8 cellular contexts compared by ENCODE assay signal in the genomic region with DNA sequence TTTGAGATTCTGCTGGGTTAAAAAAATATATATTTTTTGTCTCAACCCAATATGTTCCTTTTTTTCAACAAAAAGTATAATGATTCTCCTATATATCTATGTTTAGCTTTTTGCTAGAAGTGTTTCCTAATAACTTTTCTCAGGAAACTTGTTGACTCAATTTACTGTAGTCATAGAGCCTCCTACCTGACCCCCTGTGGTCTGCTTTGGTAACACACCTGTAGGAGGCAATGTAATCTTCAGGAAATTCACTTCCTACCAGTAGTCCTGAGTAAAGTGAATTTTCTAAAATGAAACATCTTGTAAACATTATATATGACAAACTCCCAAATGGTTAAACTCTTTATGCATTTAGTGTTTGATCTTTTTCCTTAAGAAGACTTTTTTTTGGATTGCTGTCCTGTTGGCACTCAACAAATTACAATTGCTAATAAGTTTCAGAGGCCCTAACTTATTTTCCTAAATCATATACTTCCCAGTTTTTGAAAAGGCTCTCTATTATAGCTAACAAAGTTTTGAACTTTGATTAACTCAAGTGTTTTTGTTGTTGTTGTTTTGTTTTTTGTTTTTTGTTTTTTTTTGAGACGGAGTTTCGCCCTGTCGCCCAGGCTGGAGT.
DNase-seq lines count a peak whose midpoint lies in the region; ATAC-seq and TF ChIP-seq lines count a peak whose summit lies in the region.

No MANE protein-coding gene starts in this region.

- H3K4me1 Mint-ChIP-seq in CD14-positive monocyte: no peaks in the 10 kb centered on the region

- TF ChIP-seq CTCF in CD14-positive monocyte (IDR thresholded peaks at IDR 0.05) (peak; percentile 47), RWPE1 (conservative IDR thresholded peaks at IDR 0.05; ENCODE audit: low read depth) (peak; percentile 33), esophagus muscularis mucosa (IDR thresholded peaks at IDR 0.05) (peak; percentile 27 to 39 (median 28))

- TF ChIP-seq POLR2A in esophagus muscularis mucosa (IDR thresholded peaks at IDR 0.05; ENCODE audit: low read depth): no peak

- H3K4me1 ChIP-seq in esophagus muscularis mucosa: peaks cover 0 to 15% (median 7%) of the 10 kb centered on the region in 4 donors

- H3K27me3 ChIP-seq in esophagus muscularis mucosa: no peaks in the 10 kb centered on the region

- TF ChIP-seq EP300 in esophagus muscularis mucosa (IDR thresholded peaks at IDR 0.05): no peak

- no peak overlapping the region for H3K4me3 Mint-ChIP-seq in CD14-positive monocyte

- H3K9me3 ChIP-seq in esophagus muscularis mucosa: no peaks in the 10 kb centered on the region

- H3K9me3 Mint-ChIP-seq in CD14-positive monocyte: no peaks in the 10 kb centered on the region

- DNase-seq in CD14-positive monocyte (ENCODE audit: low spot score) (no peak), H4 (ENCODE audit: low spot score) (peak; percentile 33), RWPE1 (ENCODE audit: low spot score) (peak; percentile 27), esophagus muscularis mucosa (ENCODE audit: extremely low spot score) (no peak)
- DNase-seq in stimulated activated naive CD4-positive, alpha-beta T cell treated with Interleukin-2 at 50 U/mL for 16 hours (lab: John Stamatoyannopoulos, UW): peak; percentile 1

- H3K36me3 ChIP-seq in esophagus muscularis mucosa: no peaks in the 10 kb centered on the region

- no peaks in the 10 kb centered on the region for H3K27me3 Mint-ChIP-seq in CD14-positive monocyte (ENCODE audit: low read depth in 3 of 3)

- intact Hi-C loops in CD14-positive monocyte (cut with micrococcal nuclease): no loop called here
- intact Hi-C loops in esophagus muscularis mucosa (cut with DNase I): no loop called here

- no peak overlapping the region for H3K27ac Mint-ChIP-seq in CD14-positive monocyte

- WGBS in esophagus muscularis mucosa: 96% methylated on average over 3 of the region's 3 CpGs

- H3K27ac ChIP-seq in RWPE1 (no peak overlapping the region), esophagus muscularis mucosa (replicated peaks in 1 of 4) (no peak overlapping the region)

- peaks cover 12 to 16% of the 10 kb centered on the region in 2 donors for H3K36me3 Mint-ChIP-seq in CD14-positive monocyte

- ATAC-seq in HG02610 (IDR thresholded peaks at IDR 0.05; ENCODE audit: unreplicated experiment) (no peak), HG03280 (IDR thresholded peaks at IDR 0.05; ENCODE audit: unreplicated experiment) (no peak), HG03159 (IDR thresholded peaks at IDR 0.05; ENCODE audit: unreplicated experiment) (no peak)

- H3K4me3 ChIP-seq in esophagus muscularis mucosa: no peak overlapping the region

- POLR2A ChIA-PET in RWPE1 (lab: Yijun Ruan, JAX; ENCODE audit: low non-redundant PET): no interaction called here

- CTCF ChIA-PET in RWPE1 (lab: Yijun Ruan, JAX): interaction anchor here (0.5 to 1.4 kb wide), 4 partner anchors 118 to 604 kb away, joined by 3 to 7 read pairs (median 5); a partner anchor contains a TSS

Comparison
In these comparisons a context has a peak if more than half of its experiments do, and no peak if none do; other contexts are left out.
1. DNase-seq: peak in H4 (single experiment), RWPE1 (single experiment) and stimulated activated naive CD4-positive, alpha-beta T cell treated with Interleukin-2 at 50 U/mL for 16 hours (single experiment); none in CD14-positive monocyte (single experiment) and esophagus muscularis mucosa (single experiment).
2. Peak in every context shown above with its lines, with median percentiles within 50 percentile points of each other: CTCF ChIP-seq.